1 cellular context compared by ENCODE assay signal in genomic region chr3:18946524-18946923, GRCh38.
TF ChIP-seq lines count a peak whose summit lies in the region.

No MANE protein-coding gene starts in this region.

TF ChIP-seq in GM23338, 12 proteins besides CTCF, POLR2A, EP300 and RAD21 (continued from another document):
- no peak for TF ChIP-seq ZNF462 (CRISPR knock-in tag; IDR thresholded peaks at IDR 0.05)
- TF ChIP-seq JUNB (IDR thresholded peaks at IDR 0.05; ENCODE audit: unreplicated experiment), result no peak
- TF ChIP-seq ZNF114 (CRISPR knock-in tag; IDR thresholded peaks at IDR 0.05), result no peak
- TF ChIP-seq CREB1 (CRISPR knock-in tag; IDR thresholded peaks at IDR 0.05; ENCODE audit: low read depth), result no peak
- TF ChIP-seq EZH2phosphoT487 (IDR thresholded peaks at IDR 0.05; ENCODE audit: unreplicated experiment), result no peak
- TF ChIP-seq EZH2 (IDR thresholded peaks at IDR 0.05; ENCODE audit: low read depth, unreplicated experiment), result no peak
- no peak for TF ChIP-seq ZNF331 (CRISPR knock-in tag; IDR thresholded peaks at IDR 0.05; ENCODE audit: low read depth)
- no peak for TF ChIP-seq STAT1 (IDR thresholded peaks at IDR 0.05; ENCODE audit: unreplicated experiment)
- TF ChIP-seq POLR2AphosphoS5 (IDR thresholded peaks at IDR 0.05; ENCODE audit: low read depth), result no peak
